ENCODE assay signal across 19 cellular contexts in the genomic region with DNA sequence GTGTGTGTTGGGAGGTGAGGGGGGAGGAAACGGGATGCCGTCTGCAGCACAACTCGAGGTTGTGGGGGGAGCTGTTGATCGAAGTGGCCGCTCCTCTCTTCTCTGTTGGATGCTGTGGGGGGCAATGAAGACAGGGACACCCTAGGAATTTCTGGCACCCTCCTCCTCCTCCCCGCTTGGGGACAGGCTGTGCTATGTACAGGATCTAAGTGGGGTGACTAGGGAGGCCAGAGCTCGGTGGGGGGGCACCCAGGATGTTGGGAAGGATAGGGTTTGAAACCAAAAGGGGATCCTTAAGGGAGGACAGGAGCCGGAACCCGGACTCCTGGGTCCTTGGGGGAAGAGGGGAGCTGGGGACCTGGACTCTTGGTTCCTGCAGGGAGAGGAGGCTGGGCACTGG. TPM values are rescaled to one million over a fixed set of nuclear protein-coding genes. Genes with fewer than 3 reads are reported as not detected.
DNase-seq lines count a peak whose midpoint lies in the region; ATAC-seq and TF ChIP-seq lines count a peak whose summit lies in the region.
"Had no signal": no experiment of that assay in that cellular context is flagged by ENCODE, and none has a peak within 500 bp of the region (broad histone marks: within the 10 kb centered on the region; RNA-seq: fewer than 3 reads in every experiment).

No MANE protein-coding gene starts in this region.

- H3K4me3 Mint-ChIP-seq in GM23338 (peak overlapping the region; percentile 73), T-cell (peak overlapping the region in 2 of 3 donors; percentile 13 to 56), glutamatergic neuron (ENCODE audit: unreplicated experiment) (peak overlapping the region; percentile 82)

- H3K27me3 Mint-ChIP-seq in GM23338 (ENCODE audit: insufficient read depth, low read depth, poor library complexity): peaks cover 61% of the 10 kb centered on the region
- peaks cover 27 to 35% of the 10 kb centered on the region in 2 donors for H3K27me3 Mint-ChIP-seq in T-cell
- H3K27me3 Mint-ChIP-seq in glutamatergic neuron (ENCODE audit: unreplicated experiment): peaks cover 21% of the 10 kb centered on the region

- DNase-seq in GM23338 (ENCODE audit: low spot score) (no peak), T-cell (no peak), glutamatergic neuron (no peak), skeletal muscle cell (ENCODE audit: low read depth) (no peak), SIG-M5 treated with dmso at 0.1 percent for 504 hours (lab: John Stamatoyannopoulos, UW; ENCODE audit: unreplicated experiment) (no peak), mucosa of gallbladder (ENCODE audit: low spot score) (no peak), NCI-H1436 treated with DMSO at 0.1 percent for 48 hours (lab: John Stamatoyannopoulos, UW) (no peak)
- DNase-seq: DMS153; NCI-H1694; NCI-H226; NK-92 treated with Interleukin-12 subunit alpha and Interleukin-12 subunit beta, amount 100 ng/mL, for 24 hours; psoas muscle; testis had no signal

- peaks cover 8% of the 10 kb centered on the region for H3K79me2 ChIP-seq in GM23338 (replicated peaks; ENCODE audit: insufficient read depth)

- H3K4me1 Mint-ChIP-seq in GM23338 (peaks cover 56% of the 10 kb centered on the region), T-cell (peaks cover 39 to 55% (median 50%) of the 10 kb centered on the region in 3 donors), glutamatergic neuron (ENCODE audit: low read depth, unreplicated experiment) (peaks cover 21% of the 10 kb centered on the region)

- peaks cover 62% of the 10 kb centered on the region for H3K27me3 ChIP-seq in GM23338 (ENCODE audit: insufficient read depth)
- H3K27me3 ChIP-seq: testis had no signal

- POLR2A ChIA-PET in T-cell (lab: Charles Lee): interaction anchor here in 1 of 2 donors (0.7 kb wide), 1 partner anchor 12 kb away, joined by 7 read pairs; no protein-coding TSS in a partner anchor

- H2AFZ ChIP-seq in GM23338: no peak overlapping the region

- peaks cover 16% of the 10 kb centered on the region for H3F3A ChIP-seq in GM23338 (replicated peaks; ENCODE audit: low read depth)

- ATAC-seq in GM23338 (no peak), T-cell (replicated peaks in 1 of 4) (no peak)
- ATAC-seq: left lobe of liver, psoas muscle had no signal

- peaks cover 5% of the 10 kb centered on the region; the same call in 2 of the 3 replicates for H3K9me3 Mint-ChIP-seq in GM23338
- peaks cover 0 to 6% (median 0%) of the 10 kb centered on the region in 3 donors for H3K9me3 Mint-ChIP-seq in T-cell
- peaks cover 16% of the 10 kb centered on the region for H3K9me3 Mint-ChIP-seq in glutamatergic neuron (ENCODE audit: unreplicated experiment)

- CTCF ChIA-PET in T-cell (lab: Charles Lee): interaction anchor here in 1 of 2 donors (0.6 kb wide), 2 partner anchors 8 to 35 kb away, joined by 3 to 5 read pairs; no protein-coding TSS in a partner anchor

- H4K20me1 ChIP-seq in GM23338 (replicated peaks; ENCODE audit: insufficient read depth): no peaks in the 10 kb centered on the region

- TF ChIP-seq CTCF in GM23338 (conservative IDR thresholded peaks at IDR 0.05; ENCODE audit: low read depth in 2 of 2) (no peak), glutamatergic neuron (IDR thresholded peaks at IDR 0.05; ENCODE audit: partially characterized antibody, unreplicated experiment) (no peak)

- no peaks in the 10 kb centered on the region for H3K9me2 ChIP-seq in GM23338 (ENCODE audit: insufficient read depth)

- peaks cover 4% of the 10 kb centered on the region; the same call in 1 of the 3 replicates for H3K36me3 Mint-ChIP-seq in GM23338 (ENCODE audit: low read depth)
- H3K36me3 Mint-ChIP-seq in T-cell: no peaks in the 10 kb centered on the region
- H3K36me3 Mint-ChIP-seq in glutamatergic neuron (ENCODE audit: unreplicated experiment): no peaks in the 10 kb centered on the region

- H3K36me3 ChIP-seq in GM23338 (ENCODE audit: insufficient read depth): no peaks in the 10 kb centered on the region
- H3K36me3 ChIP-seq: esophagus muscularis mucosa had no signal

- H3K4me2 ChIP-seq in GM23338: peak overlapping the region; percentile 95

- peak overlapping the region; percentile 74 for H3K4me3 ChIP-seq in GM23338
- peak overlapping the region; percentile 51 for H3K4me3 ChIP-seq in skeletal muscle cell (ENCODE audit: low read depth, low read length)
- H3K4me3 ChIP-seq: psoas muscle, testis had no signal

- no peak overlapping the region for H3K27ac ChIP-seq in GM23338 (ENCODE audit: low read depth)
- H3K27ac ChIP-seq: C4-2B, esophagus muscularis mucosa, psoas muscle, testis had no signal

- H3K27ac Mint-ChIP-seq in GM23338 (no peak overlapping the region), T-cell (no peak overlapping the region), glutamatergic neuron (ENCODE audit: unreplicated experiment) (peak overlapping the region; percentile 28)
- H3K27ac Mint-ChIP-seq: activated T-helper 2 cell treated with anti-CD3 and anti-CD28 coated beads, Interferon-gamma antibody, Interleukin-2, Interleukin-4, amounts not matched to agents 10 μg/mL and 5 μg/mL and 100 μg/mL, durations not matched to agents 14 hours and 24 hours and 36 hours had no signal

- peaks cover 49% of the 10 kb centered on the region for H3K4me1 ChIP-seq in GM23338 (ENCODE audit: insufficient read depth)
- H3K4me1 ChIP-seq: psoas muscle had no signal

TF ChIP-seq in GM23338, 12 proteins besides CTCF, POLR2A, EP300 and RAD21 (continues in another document):
- TF ChIP-seq CREB1 (CRISPR knock-in tag; IDR thresholded peaks at IDR 0.05; ENCODE audit: low read depth) (no peak), NANOG (IDR thresholded peaks at IDR 0.05; ENCODE audit: borderline replicate concordance) (no peak), EZH2phosphoT487 (IDR thresholded peaks at IDR 0.05; ENCODE audit: unreplicated experiment) (no peak)

RNA-seq across cellular contexts. Expression of a gene that starts 2.0 kb away (rescaled TPM):
- 16.5 and 20.0 TPM in 2 replicates for total RNA-seq in GM23338 (2014; rRNA removed; shearing (Covaris generic))
- polyA plus RNA-seq in GM23338 (2016; fragmentation: Nextera tagmentation; extraction: Ambion mirVana): 4.4 and 6.0 TPM in 2 replicates
- under 1 TPM in 4 of 5 donors, not detected in 1; 0.13 to 0.23 (median 0.16) TPM for total RNA-seq in T-cell
- 21.7 TPM for total RNA-seq in glutamatergic neuron (ENCODE audit: unreplicated experiment)
- total RNA-seq in mucosa of gallbladder: 0.69 TPM

RNA-seq across cellular contexts. Expression of a gene that starts 4.1 kb away (rescaled TPM):
- 171 and 184 TPM in 2 replicates for total RNA-seq in GM23338 (2014; rRNA removed; shearing (Covaris generic))
- 176 and 177 TPM in 2 replicates for polyA plus RNA-seq in GM23338 (2016; fragmentation: Nextera tagmentation; extraction: Ambion mirVana)
- total RNA-seq in T-cell: 10 to 100 TPM; 40.9 to 55.9 (median 47.5) TPM
- total RNA-seq in glutamatergic neuron (ENCODE audit: unreplicated experiment): 213 TPM
- 205 TPM for total RNA-seq in mucosa of gallbladder

RNA-seq across cellular contexts. Expression of a gene that starts 31.3 kb away (rescaled TPM):
- total RNA-seq in GM23338 (2014; rRNA removed; shearing (Covaris generic)): not detected in 2 replicates
- polyA plus RNA-seq in GM23338 (2016; fragmentation: Nextera tagmentation; extraction: Ambion mirVana): not detected in 2 replicates
- total RNA-seq in T-cell (not detected), glutamatergic neuron (ENCODE audit: unreplicated experiment) (not detected), mucosa of gallbladder (not detected)
- total RNA-seq: activated CD8-positive, alpha-beta memory T cell treated with anti-CD3 and anti-CD28 coated beads for 36 hours; activated T-helper 2 cell treated with anti-CD3 and anti-CD28 coated beads, Interferon-gamma antibody, Interleukin-2, Interleukin-4, amounts not matched to agents 10 μg/mL and 5 μg/mL and 100 μg/mL, durations not matched to agents 14 hours and 24 hours and 36 hours; cardiac septum; esophagus muscularis mucosa; left lobe of liver; psoas muscle had no signal

RNA-seq across cellular contexts. Expression of a gene that starts 31.8 kb away (rescaled TPM):
- 15.0 and 16.6 TPM in 2 replicates for total RNA-seq in GM23338 (2014; rRNA removed; shearing (Covaris generic))
- polyA plus RNA-seq in GM23338 (2016; fragmentation: Nextera tagmentation; extraction: Ambion mirVana): 10.0 and 12.8 TPM in 2 replicates
- total RNA-seq in T-cell (10 to 100 TPM; 14.5 to 33.5 (median 29.0) TPM), glutamatergic neuron (ENCODE audit: unreplicated experiment) (11.9 TPM), mucosa of gallbladder (18.0 TPM)

RNA-seq across cellular contexts. Expression of a gene that starts 50.3 kb away (rescaled TPM):
- 58.0 and 64.6 TPM in 2 replicates for total RNA-seq in GM23338 (2014; rRNA removed; shearing (Covaris generic))
- polyA plus RNA-seq in GM23338 (2016; fragmentation: Nextera tagmentation; extraction: Ambion mirVana): 23.2 and 25.8 TPM in 2 replicates
- total RNA-seq in T-cell: 10 to 100 TPM; 29.7 to 55.2 (median 42.6) TPM
- 25.0 TPM for total RNA-seq in glutamatergic neuron (ENCODE audit: unreplicated experiment)
- total RNA-seq in mucosa of gallbladder: 27.6 TPM

Comparison
In these comparisons a context has a peak if more than half of its experiments do, and no peak if none do; other contexts are left out.
1. RNA of a gene that starts 2.0 kb away (total RNA-seq): 21.7 TPM in glutamatergic neuron (single experiment) and 16.5 to 20.0 TPM in GM23338; 0.69 TPM in mucosa of gallbladder (single experiment) and 0.13 to 0.23 TPM in T-cell; every median in the first group is over 10 times any median in the second.
2. Peak in every context shown above with its lines, with median percentiles within 50 percentile points of each other: H3K4me3 Mint-ChIP-seq.